35 cellular contexts compared by ENCODE assay signal in the genomic region with DNA sequence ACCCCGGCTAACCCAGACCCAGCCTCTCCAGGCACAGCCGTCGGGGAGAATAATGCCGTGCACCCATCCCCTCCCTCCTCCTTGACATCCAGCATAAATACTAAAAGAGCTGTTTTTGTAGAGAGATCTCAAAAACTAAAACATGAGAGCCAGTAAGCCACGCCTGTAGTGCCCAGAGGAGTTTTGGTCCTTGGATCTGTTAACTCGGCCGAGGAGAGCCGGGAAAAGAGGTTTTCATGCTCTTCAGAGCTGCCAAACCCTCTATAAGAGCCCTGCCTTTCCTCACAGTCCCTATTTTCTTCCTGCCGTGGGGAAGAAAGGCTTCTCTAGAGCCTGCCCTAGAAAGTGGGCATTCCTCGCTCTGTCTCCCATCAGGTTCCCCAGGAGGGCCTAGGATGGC. TPM values are rescaled to one million over a fixed set of nuclear protein-coding genes. Genes with fewer than 3 reads are reported as not detected.
"Had no signal": no experiment of that assay in that cellular context is flagged by ENCODE, and none has a peak within 500 bp of the region (broad histone marks: within the 10 kb centered on the region; RNA-seq: fewer than 3 reads in every experiment).

No MANE protein-coding gene starts in this region.

- H3K27ac ChIP-seq: adrenal gland, body of pancreas, cardiac muscle cell, VCaP had no signal

- H3K27ac Mint-ChIP-seq: activated B cell treated with CpG ODN at 0.5 μM for 24 hours; activated CD4-positive, alpha-beta memory T cell treated with anti-CD3 and anti-CD28 coated beads for 36 hours; activated CD4-positive, alpha-beta T cell treated with anti-CD3 and anti-CD28 coated beads, Interleukin-2, amount 10 ng/mL, durations not matched to agents 24 days and 14 days; activated CD8-positive, alpha-beta T cell treated with anti-CD3 and anti-CD28 coated beads for 36 hours; activated naive CD4-positive, alpha-beta T cell treated with anti-CD3 and anti-CD28 coated beads for 36 hours; activated naive CD8-positive, alpha-beta T cell treated with anti-CD3 and anti-CD28 coated beads for 36 hours; activated T-cell treated with anti-CD3 and anti-CD28 coated beads, Interleukin-2, amount 50 U/mL, for 72 hours; activated T-helper 1 cell treated with anti-CD3 and anti-CD28 coated beads, Interleukin-12 subunit alpha, Interleukin-12 subunit beta, Interleukin-2, Interleukin-4 antibody, amounts not matched to agents 30 ng/mL and 10 ng/mL and 1 ng/mL, durations not matched to agents 14 hours and 24 hours and 36 hours; activated T-helper 17 cell treated with anti-CD3 and anti-CD28 coated beads, Interleukin-2, amount 50 U/mL, for 72 hours; T-helper 1 cell treated with Interleukin-12 subunit alpha and Interleukin-12 subunit beta and Interleukin-4 antibody, amounts not matched to agents 30 μg/mL and 1 μg/mL, for 36 hours; T-helper 2 cell treated with Interferon-gamma antibody and Interleukin-4, amounts not matched to agents 5 μg/mL and 100 μg/mL, for 36 hours had no signal

- H3K4me3 Mint-ChIP-seq: activated B cell treated with CpG ODN at 0.5 μM for 24 hours; activated CD4-positive, alpha-beta memory T cell treated with anti-CD3 and anti-CD28 coated beads for 36 hours; activated CD4-positive, alpha-beta T cell treated with anti-CD3 and anti-CD28 coated beads, Interleukin-2, amount 10 ng/mL, durations not matched to agents 24 days and 14 days; activated CD8-positive, alpha-beta T cell treated with anti-CD3 and anti-CD28 coated beads for 36 hours; activated naive CD4-positive, alpha-beta T cell treated with anti-CD3 and anti-CD28 coated beads for 36 hours; activated naive CD8-positive, alpha-beta T cell treated with anti-CD3 and anti-CD28 coated beads for 36 hours; activated T-cell treated with anti-CD3 and anti-CD28 coated beads, Interleukin-2, amount 50 U/mL, for 4 hours; activated T-cell treated with anti-CD3 and anti-CD28 coated beads, Interleukin-2, amount 50 U/mL, for 72 hours; activated T-helper 1 cell treated with anti-CD3 and anti-CD28 coated beads, Interleukin-12 subunit alpha, Interleukin-12 subunit beta, Interleukin-2, Interleukin-4 antibody, amounts not matched to agents 30 ng/mL and 10 ng/mL and 1 ng/mL, durations not matched to agents 14 hours and 24 hours and 36 hours; activated T-helper 17 cell treated with anti-CD3 and anti-CD28 coated beads, Interleukin-2, amount 50 U/mL, for 72 hours; T-helper 1 cell treated with Interleukin-12 subunit alpha and Interleukin-12 subunit beta and Interleukin-4 antibody, amounts not matched to agents 30 μg/mL and 1 μg/mL, for 36 hours; T-helper 2 cell treated with Interferon-gamma antibody and Interleukin-4, amounts not matched to agents 5 μg/mL and 100 μg/mL, for 36 hours had no signal

- H3K36me3 Mint-ChIP-seq: activated naive CD4-positive, alpha-beta T cell treated with anti-CD3 and anti-CD28 coated beads, Interleukin-2, amount 50 U/mL, for 72 hours had no signal

- H3K4me1 Mint-ChIP-seq: activated B cell treated with CpG ODN at 0.5 μM for 24 hours; activated CD4-positive, alpha-beta T cell treated with anti-CD3 and anti-CD28 coated beads, Interleukin-2, amount 10 ng/mL, durations not matched to agents 24 days and 14 days had no signal

- DNase-seq: activated B cell treated with CpG ODN at 0.5 μM for 24 hours; activated CD4-positive, alpha-beta memory T cell treated with anti-CD3 and anti-CD28 coated beads for 36 hours; activated CD4-positive, alpha-beta T cell treated with anti-CD3 and anti-CD28 coated beads for 4 hours; activated CD4-positive, alpha-beta T cell treated with anti-CD3 and anti-CD28 coated beads, Interleukin-2, amount 10 ng/mL, durations not matched to agents 24 days and 14 days; activated CD4-positive, alpha-beta T cell treated with anti-CD3 and anti-CD28 coated beads, Interleukin-2, amount 50 U/mL, for 1 hour; activated CD4-positive, alpha-beta T cell treated with anti-CD3 and anti-CD28 coated beads, Interleukin-2, amount 50 U/mL, for 4 hours; activated CD4-positive, CD25-positive, alpha-beta regulatory T cell treated with anti-CD3 and anti-CD28 coated beads, Interleukin-2, amount 50 U/mL, for 72 hours; activated CD8-positive, alpha-beta memory T cell treated with anti-CD3 and anti-CD28 coated beads, Interleukin-2, amount 50 U/mL, for 4 hours; activated CD8-positive, alpha-beta T cell treated with anti-CD3 and anti-CD28 coated beads for 36 hours; activated effector memory CD4-positive, alpha-beta T cell treated with anti-CD3 and anti-CD28 coated beads, Interleukin-2, amount 50 U/mL, for 16 hours; activated gamma-delta T cell treated with Interleukin-2 at 50 U/mL for 16 hours; activated naive CD4-positive, alpha-beta T cell; activated naive CD4-positive, alpha-beta T cell treated with anti-CD3 and anti-CD28 coated beads for 36 hours; activated naive CD4-positive, alpha-beta T cell treated with anti-CD3 and anti-CD28 coated beads, Interleukin-2, amount 50 U/mL, for 16 hours; activated naive CD8-positive, alpha-beta T cell treated with anti-CD3 and anti-CD28 coated beads for 36 hours; activated T-cell treated with anti-CD3 and anti-CD28 coated beads for 4 hours; activated T-cell treated with anti-CD3 and anti-CD28 coated beads, Interleukin-2, amount 50 U/mL, for 1 hour; activated T-cell treated with anti-CD3 and anti-CD28 coated beads, Interleukin-2, amount 50 U/mL, for 4 hours; activated T-cell treated with anti-CD3 and anti-CD28 coated beads, Interleukin-2, amount 50 U/mL, for 72 hours; adrenal gland; amniotic stem cell; aorta; body of pancreas; central memory CD4-positive, alpha-beta T cell; T-helper 1 cell; T-helper 2 cell; T-helper 9 cell had no signal

- H3K9me3 ChIP-seq: adrenal gland, body of pancreas had no signal

- ATAC-seq: activated CD8-positive, alpha-beta T cell treated with anti-CD3 and anti-CD28 coated beads for 36 hours; activated naive CD4-positive, alpha-beta T cell treated with anti-CD3 and anti-CD28 coated beads, Interleukin-2, amount 50 U/mL, for 72 hours; activated T-cell treated with anti-CD3 and anti-CD28 coated beads, Interleukin-2, amount 50 U/mL, for 4 hours; activated T-cell treated with anti-CD3 and anti-CD28 coated beads, Interleukin-2, amount 50 U/mL, for 72 hours; activated T-helper 17 cell treated with anti-CD3 and anti-CD28 coated beads, Interleukin-2, amount 50 U/mL, for 72 hours; body of pancreas had no signal

- H3K4me1 ChIP-seq: body of pancreas had no signal

- H3K36me3 ChIP-seq: adrenal gland, cardiac muscle cell had no signal

- H3K9me3 Mint-ChIP-seq: activated B cell treated with CpG ODN at 0.5 μM for 24 hours; activated CD4-positive, alpha-beta memory T cell treated with anti-CD3 and anti-CD28 coated beads for 36 hours; activated CD4-positive, alpha-beta T cell treated with anti-CD3 and anti-CD28 coated beads, Interleukin-2, amount 10 ng/mL, durations not matched to agents 24 days and 14 days; activated CD8-positive, alpha-beta T cell treated with anti-CD3 and anti-CD28 coated beads for 36 hours; activated naive CD4-positive, alpha-beta T cell treated with anti-CD3 and anti-CD28 coated beads for 36 hours; activated naive CD4-positive, alpha-beta T cell treated with anti-CD3 and anti-CD28 coated beads, Interleukin-2, amount 50 U/mL, for 72 hours; activated naive CD8-positive, alpha-beta T cell treated with anti-CD3 and anti-CD28 coated beads for 36 hours; activated T-cell treated with anti-CD3 and anti-CD28 coated beads, Interleukin-2, amount 50 U/mL, for 4 hours; activated T-cell treated with anti-CD3 and anti-CD28 coated beads, Interleukin-2, amount 50 U/mL, for 72 hours; activated T-helper 1 cell treated with anti-CD3 and anti-CD28 coated beads, Interleukin-12 subunit alpha, Interleukin-12 subunit beta, Interleukin-2, Interleukin-4 antibody, amounts not matched to agents 30 ng/mL and 10 ng/mL and 1 ng/mL, durations not matched to agents 14 hours and 24 hours and 36 hours; activated T-helper 17 cell treated with anti-CD3 and anti-CD28 coated beads, Interleukin-2, amount 50 U/mL, for 72 hours; T-helper 1 cell treated with Interleukin-12 subunit alpha and Interleukin-12 subunit beta and Interleukin-4 antibody, amounts not matched to agents 30 μg/mL and 1 μg/mL, for 36 hours; T-helper 2 cell treated with Interferon-gamma antibody and Interleukin-4, amounts not matched to agents 5 μg/mL and 100 μg/mL, for 36 hours had no signal

- H3K4me3 ChIP-seq: adrenal gland, body of pancreas, cardiac muscle cell had no signal

- H3K27me3 ChIP-seq: adrenal gland, body of pancreas, cardiac muscle cell had no signal

- H3K27me3 Mint-ChIP-seq: activated B cell treated with CpG ODN at 0.5 μM for 24 hours; activated CD4-positive, alpha-beta memory T cell treated with anti-CD3 and anti-CD28 coated beads for 36 hours; activated CD4-positive, alpha-beta T cell treated with anti-CD3 and anti-CD28 coated beads, Interleukin-2, amount 10 ng/mL, durations not matched to agents 24 days and 14 days; activated CD8-positive, alpha-beta T cell treated with anti-CD3 and anti-CD28 coated beads for 36 hours; activated naive CD8-positive, alpha-beta T cell treated with anti-CD3 and anti-CD28 coated beads for 36 hours; activated T-helper 17 cell treated with anti-CD3 and anti-CD28 coated beads, Interleukin-2, amount 50 U/mL, for 72 hours had no signal

RNA-seq across cellular contexts. Expression of a gene that starts 53.4 kb away (rescaled TPM):
- total RNA-seq: activated B cell treated with CpG ODN at 0.5 μM for 24 hours; activated CD4-positive, alpha-beta memory T cell treated with anti-CD3 and anti-CD28 coated beads for 36 hours; activated CD8-positive, alpha-beta memory T cell treated with anti-CD3 and anti-CD28 coated beads for 36 hours; activated CD8-positive, alpha-beta T cell treated with anti-CD3 and anti-CD28 coated beads for 36 hours; activated naive CD8-positive, alpha-beta T cell treated with anti-CD3 and anti-CD28 coated beads for 36 hours; body of pancreas had no signal
